1 cellular context compared by ENCODE assay signal in the genomic region with DNA sequence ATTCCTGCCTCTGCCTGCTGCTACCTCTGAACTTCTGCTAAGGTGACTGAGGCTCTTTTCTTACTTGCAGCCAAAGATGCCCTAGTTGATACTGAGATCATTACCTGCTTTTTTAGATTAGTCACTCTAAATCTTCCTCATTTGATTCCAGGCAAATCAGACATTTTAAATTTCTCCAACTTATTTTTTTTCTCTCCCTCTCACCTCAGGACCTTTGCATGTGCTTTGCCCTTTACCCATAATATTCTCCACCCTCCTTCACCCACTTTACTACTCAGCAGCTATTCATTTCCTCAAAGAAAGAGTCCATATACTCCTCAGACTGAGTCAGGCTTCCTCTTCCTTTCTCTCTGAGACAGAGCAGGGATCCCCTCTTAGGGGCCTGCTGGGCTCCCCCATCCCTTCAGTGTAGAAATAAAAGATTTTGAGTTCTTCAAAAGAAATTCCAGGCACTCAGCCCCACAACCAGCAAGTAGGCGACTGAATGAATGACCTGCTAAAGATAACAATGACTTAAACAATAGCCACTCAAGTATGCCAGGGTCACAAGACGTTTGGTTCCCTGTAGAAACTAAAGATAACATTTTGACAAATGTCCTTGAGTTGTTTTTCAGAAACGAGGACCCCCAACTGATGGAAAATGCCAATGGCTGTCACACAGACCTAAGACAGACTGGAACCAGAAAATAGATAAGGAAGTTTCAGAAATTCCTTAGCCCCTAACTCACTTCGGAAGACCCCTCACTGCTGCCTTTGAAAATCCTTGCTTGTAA.
TF ChIP-seq lines count a peak whose summit lies in the region.

No MANE protein-coding gene starts in this region.

TF ChIP-seq in WTC11, 78 proteins besides CTCF, POLR2A, EP300 and RAD21:
- TF ChIP-seq, protein P1, sequence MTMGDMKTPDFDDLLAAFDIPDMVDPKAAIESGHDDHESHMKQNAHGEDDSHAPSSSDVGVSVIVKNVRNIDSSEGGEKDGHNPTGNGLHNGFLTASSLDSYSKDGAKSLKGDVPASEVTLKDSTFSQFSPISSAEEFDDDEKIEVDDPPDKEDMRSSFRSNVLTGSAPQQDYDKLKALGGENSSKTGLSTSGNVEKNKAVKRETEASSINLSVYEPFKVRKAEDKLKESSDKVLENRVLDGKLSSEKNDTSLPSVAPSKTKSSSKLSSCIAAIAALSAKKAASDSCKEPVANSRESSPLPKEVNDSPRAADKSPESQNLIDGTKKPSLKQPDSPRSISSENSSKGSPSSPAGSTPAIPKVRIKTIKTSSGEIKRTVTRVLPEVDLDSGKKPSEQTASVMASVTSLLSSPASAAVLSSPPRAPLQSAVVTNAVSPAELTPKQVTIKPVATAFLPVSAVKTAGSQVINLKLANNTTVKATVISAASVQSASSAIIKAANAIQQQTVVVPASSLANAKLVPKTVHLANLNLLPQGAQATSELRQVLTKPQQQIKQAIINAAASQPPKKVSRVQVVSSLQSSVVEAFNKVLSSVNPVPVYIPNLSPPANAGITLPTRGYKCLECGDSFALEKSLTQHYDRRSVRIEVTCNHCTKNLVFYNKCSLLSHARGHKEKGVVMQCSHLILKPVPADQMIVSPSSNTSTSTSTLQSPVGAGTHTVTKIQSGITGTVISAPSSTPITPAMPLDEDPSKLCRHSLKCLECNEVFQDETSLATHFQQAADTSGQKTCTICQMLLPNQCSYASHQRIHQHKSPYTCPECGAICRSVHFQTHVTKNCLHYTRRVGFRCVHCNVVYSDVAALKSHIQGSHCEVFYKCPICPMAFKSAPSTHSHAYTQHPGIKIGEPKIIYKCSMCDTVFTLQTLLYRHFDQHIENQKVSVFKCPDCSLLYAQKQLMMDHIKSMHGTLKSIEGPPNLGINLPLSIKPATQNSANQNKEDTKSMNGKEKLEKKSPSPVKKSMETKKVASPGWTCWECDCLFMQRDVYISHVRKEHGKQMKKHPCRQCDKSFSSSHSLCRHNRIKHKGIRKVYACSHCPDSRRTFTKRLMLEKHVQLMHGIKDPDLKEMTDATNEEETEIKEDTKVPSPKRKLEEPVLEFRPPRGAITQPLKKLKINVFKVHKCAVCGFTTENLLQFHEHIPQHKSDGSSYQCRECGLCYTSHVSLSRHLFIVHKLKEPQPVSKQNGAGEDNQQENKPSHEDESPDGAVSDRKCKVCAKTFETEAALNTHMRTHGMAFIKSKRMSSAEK (CRISPR knock-in tag; IDR thresholded peaks at IDR 0.05; ENCODE audit: borderline replicate concordance) = no peak
- TF ChIP-seq IRF2 (CRISPR knock-in tag; IDR thresholded peaks at IDR 0.05; ENCODE audit: borderline replicate concordance, low read depth) (no peak), GTF2I (CRISPR knock-in tag; conservative IDR thresholded peaks at IDR 0.05) (peak; percentile 93; the same call in 1 of the 2 replicates)
TF ChIP-seq in WTC11: peak in this region for 1.
